Comparison of ENCODE assay signal across 25 cellular contexts in the genomic region with DNA sequence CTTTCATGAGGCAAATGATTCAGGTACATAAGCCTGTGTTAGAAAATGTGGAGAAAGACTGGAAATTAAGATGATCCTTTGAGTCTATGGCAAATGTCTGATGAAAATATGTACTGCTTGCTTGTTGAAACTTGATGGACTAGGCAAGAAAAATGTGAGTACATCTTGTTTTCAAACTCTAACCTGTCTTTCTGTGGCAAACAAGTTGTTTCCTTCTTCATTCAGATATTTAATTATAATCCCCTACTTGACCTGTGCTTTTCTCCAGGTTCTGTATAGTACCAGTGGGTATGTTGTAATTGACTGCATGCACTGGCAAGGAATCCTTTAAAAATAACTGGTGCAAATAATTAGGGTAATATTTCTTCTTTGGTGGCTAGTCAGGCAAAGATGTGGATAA.
A peak's percentile ranks its signal among the peaks of the same experiment; 100 is the strongest.
DNase-seq lines count a peak whose midpoint lies in the region; ATAC-seq and TF ChIP-seq lines count a peak whose summit lies in the region.
"Had no signal": no experiment of that assay in that cellular context is flagged by ENCODE, and none has a peak within 500 bp of the region (broad histone marks: within the 10 kb centered on the region; RNA-seq: fewer than 3 reads in every experiment).

No MANE protein-coding gene starts in this region.

- POLR2A ChIA-PET in activated CD8-positive, alpha-beta T cell treated with anti-CD3 and anti-CD28 coated beads, Interleukin-2, amount 10 ng/mL, durations not matched to agents 7 days and 5 days (lab: Charles Lee) = no interaction called here

- peak overlapping the region; percentile 12 for H3K4me3 Mint-ChIP-seq in T-helper 17 cell
- no peak overlapping the region for H3K4me3 Mint-ChIP-seq in stimulated activated memory B cell treated with anti-CD40 and anti-IgM and Interleukin-4, amounts not matched to agents 10 μg/mL and 1 μg/mL and 100 μg/mL, for 72 hours
- H3K4me3 Mint-ChIP-seq in activated CD8-positive, alpha-beta T cell treated with anti-CD3 and anti-CD28 coated beads, Interleukin-2, amount 10 ng/mL, durations not matched to agents 7 days and 5 days = no peak overlapping the region
- H3K4me3 Mint-ChIP-seq: HFFc6 had no signal

- no peak overlapping the region for H3K4me3 ChIP-seq in OCI-LY1 (ENCODE audit: low read depth, low read length, poor library complexity, severe bottlenecking)
- H3K4me3 ChIP-seq: HAP-1, PC-9, SK-N-MC had no signal

- DNase-seq in T-helper 17 cell (no peak), MV-4-11 (lab: John Stamatoyannopoulos, UW) (no peak), RPMI8226 (no peak)
- DNase-seq in activated CD8-positive, alpha-beta T cell treated with anti-CD3 and anti-CD28 coated beads, Interleukin-2, amount 10 ng/mL, durations not matched to agents 7 days and 5 days = no peak
- DNase-seq: Calu3, DMS79 treated with DMSO at 0.1 percent for 48 hours, GF-D8, GOT3, HFFc6, Karpas-422, NCI-H1105, NCI-H1436 treated with DMSO at 0.1 percent for 48 hours, NCI-H187 treated with DMSO at 0.1 percent for 48 hours, NCI-H446, NCI-H524 treated with DMSO at 0.1 percent for 48 hours, NCI-H774, PC-9, SHP77, SW 1271 had no signal

- no peaks in the 10 kb centered on the region for H3K9me2 ChIP-seq in OCI-LY1 (ENCODE audit: low read depth, low read length)

- H3K9ac ChIP-seq in OCI-LY1 (ENCODE audit: low read length) = no peak overlapping the region; the same call in 1 of the 2 replicates

- no peak for TF ChIP-seq CTCF in OCI-LY1 (IDR thresholded peaks at IDR 0.05; ENCODE audit: low read length)

- no peak overlapping the region for H2AFZ ChIP-seq in OCI-LY1 (ENCODE audit: low read length)
- H2AFZ ChIP-seq: PC-9 had no signal

- H3K36me3 Mint-ChIP-seq in T-helper 17 cell (ENCODE audit: low read depth) = no peaks in the 10 kb centered on the region
- no peaks in the 10 kb centered on the region for H3K36me3 Mint-ChIP-seq in stimulated activated memory B cell treated with anti-CD40 and anti-IgM and Interleukin-4, amounts not matched to agents 10 μg/mL and 1 μg/mL and 100 μg/mL, for 72 hours
- no peaks in the 10 kb centered on the region for H3K36me3 Mint-ChIP-seq in activated CD8-positive, alpha-beta T cell treated with anti-CD3 and anti-CD28 coated beads, Interleukin-2, amount 10 ng/mL, durations not matched to agents 7 days and 5 days (ENCODE audit: low read depth)

- H3K79me2 ChIP-seq in OCI-LY1 (ENCODE audit: insufficient read depth, low read length) = peaks cover 46% of the 10 kb centered on the region

- no peaks in the 10 kb centered on the region for H3K27me3 ChIP-seq in OCI-LY1 (ENCODE audit: insufficient read depth, low read length)

- H3K9me3 ChIP-seq in OCI-LY1 (ENCODE audit: low read length) = peaks cover 9% of the 10 kb centered on the region; the same call in 1 of the 2 replicates
- no peaks in the 10 kb centered on the region for H3K9me3 ChIP-seq in T-helper 17 cell (ENCODE audit: control insufficient read depth, low read length, poor library complexity, severe bottlenecking)
- H3K9me3 ChIP-seq: HAP-1 had no signal

- H3K4me1 ChIP-seq in OCI-LY1 (ENCODE audit: insufficient read depth, low read length, severe bottlenecking) = peaks cover 55% of the 10 kb centered on the region
- H3K4me1 ChIP-seq: HAP-1 had no signal

- H3F3A ChIP-seq in OCI-LY1 (ENCODE audit: insufficient read depth, low read length) = peaks cover 8% of the 10 kb centered on the region

- H3K4me2 ChIP-seq in OCI-LY1 (ENCODE audit: low read length) = no peak overlapping the region
- H3K4me2 ChIP-seq: PC-9 had no signal

- CTCF ChIA-PET in activated CD8-positive, alpha-beta T cell treated with anti-CD3 and anti-CD28 coated beads, Interleukin-2, amount 10 ng/mL, durations not matched to agents 7 days and 5 days (lab: Charles Lee) = no interaction called here

- peaks cover 68% of the 10 kb centered on the region for H3K36me3 ChIP-seq in OCI-LY1 (ENCODE audit: insufficient read depth, low read length)
- H3K36me3 ChIP-seq: HAP-1 had no signal

- no peaks in the 10 kb centered on the region for H4K20me1 ChIP-seq in OCI-LY1 (ENCODE audit: insufficient read depth, low read length)

- no peaks in the 10 kb centered on the region for H3K9me3 Mint-ChIP-seq in stimulated activated memory B cell treated with anti-CD40 and anti-IgM and Interleukin-4, amounts not matched to agents 10 μg/mL and 1 μg/mL and 100 μg/mL, for 72 hours
- H3K9me3 Mint-ChIP-seq in activated CD8-positive, alpha-beta T cell treated with anti-CD3 and anti-CD28 coated beads, Interleukin-2, amount 10 ng/mL, durations not matched to agents 7 days and 5 days (ENCODE audit: insufficient read depth) = peaks cover 4% of the 10 kb centered on the region
- H3K9me3 Mint-ChIP-seq: HFFc6 had no signal

- peak overlapping the region; percentile 99 for H3K27ac ChIP-seq in OCI-LY1 (ENCODE audit: low read depth, low read length, poor library complexity, severe bottlenecking)
- H3K27ac ChIP-seq: HL-60, PC-9, SK-N-MC had no signal

- no peaks in the 10 kb centered on the region for H3K27me3 Mint-ChIP-seq in T-helper 17 cell
- H3K27me3 Mint-ChIP-seq in stimulated activated memory B cell treated with anti-CD40 and anti-IgM and Interleukin-4, amounts not matched to agents 10 μg/mL and 1 μg/mL and 100 μg/mL, for 72 hours = no peaks in the 10 kb centered on the region
- no peaks in the 10 kb centered on the region for H3K27me3 Mint-ChIP-seq in activated CD8-positive, alpha-beta T cell treated with anti-CD3 and anti-CD28 coated beads, Interleukin-2, amount 10 ng/mL, durations not matched to agents 7 days and 5 days (ENCODE audit: low read depth)

- ATAC-seq in T-helper 17 cell = no peak
- ATAC-seq in esophagus mucosa = peak; percentile 69
- no peak for ATAC-seq in stimulated activated memory B cell treated with anti-CD40 and anti-IgM and Interleukin-4, amounts not matched to agents 10 μg/mL and 1 μg/mL and 100 μg/mL, for 72 hours
- no peak for ATAC-seq in activated CD8-positive, alpha-beta T cell treated with anti-CD3 and anti-CD28 coated beads, Interleukin-2, amount 10 ng/mL, durations not matched to agents 7 days and 5 days

- no peaks in the 10 kb centered on the region for H3K4me1 Mint-ChIP-seq in T-helper 17 cell
- H3K4me1 Mint-ChIP-seq in stimulated activated memory B cell treated with anti-CD40 and anti-IgM and Interleukin-4, amounts not matched to agents 10 μg/mL and 1 μg/mL and 100 μg/mL, for 72 hours = peaks cover 27% of the 10 kb centered on the region
- no peaks in the 10 kb centered on the region for H3K4me1 Mint-ChIP-seq in activated CD8-positive, alpha-beta T cell treated with anti-CD3 and anti-CD28 coated beads, Interleukin-2, amount 10 ng/mL, durations not matched to agents 7 days and 5 days (ENCODE audit: low read depth)

- no peak overlapping the region for H3K27ac Mint-ChIP-seq in T-helper 17 cell
- H3K27ac Mint-ChIP-seq in stimulated activated memory B cell treated with anti-CD40 and anti-IgM and Interleukin-4, amounts not matched to agents 10 μg/mL and 1 μg/mL and 100 μg/mL, for 72 hours = peak overlapping the region; percentile 92
- no peak overlapping the region for H3K27ac Mint-ChIP-seq in activated CD8-positive, alpha-beta T cell treated with anti-CD3 and anti-CD28 coated beads, Interleukin-2, amount 10 ng/mL, durations not matched to agents 7 days and 5 days
- H3K27ac Mint-ChIP-seq: HFFc6 had no signal
